Comparison of ENCODE assay signal across 8 cellular contexts in the genomic region with DNA sequence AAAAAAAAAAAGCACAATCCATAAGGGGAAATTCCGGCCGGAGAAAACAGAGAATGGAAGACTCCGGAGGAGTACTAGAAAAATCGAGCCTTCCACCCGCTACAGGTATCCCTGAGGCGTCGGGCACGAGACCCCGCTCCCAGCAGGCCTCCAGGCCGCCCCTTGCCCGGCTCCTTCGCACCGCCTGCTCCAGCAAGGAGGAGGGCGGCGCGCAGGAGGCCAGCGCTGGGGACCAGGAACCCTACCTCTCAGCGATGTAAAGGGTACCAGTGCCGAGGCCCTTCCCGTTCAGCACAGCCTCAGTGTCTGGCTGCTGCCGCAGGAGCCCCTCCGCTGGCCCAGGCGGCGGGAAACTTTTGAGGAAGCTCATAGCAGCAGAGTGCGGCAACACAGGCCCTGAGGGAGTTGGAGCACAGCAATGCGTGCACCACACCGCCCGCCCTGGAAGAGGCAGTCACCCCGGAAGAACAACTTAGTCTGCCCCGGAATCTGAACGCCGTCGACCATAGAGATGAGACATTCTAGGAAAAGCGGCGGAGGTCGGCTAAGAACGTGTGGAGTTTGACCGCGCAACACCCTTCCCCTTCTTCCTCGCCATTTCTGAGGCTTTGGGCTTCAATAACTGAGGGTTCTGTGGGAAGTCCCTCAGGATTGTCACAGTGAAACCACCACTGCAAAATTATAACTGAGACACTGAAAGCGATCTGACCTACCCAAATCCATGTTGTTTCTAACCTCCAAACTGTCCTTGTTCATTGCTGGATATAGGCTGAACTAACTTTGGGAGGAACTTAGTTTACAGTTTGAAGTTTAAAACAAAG. TPM values are rescaled to one million over a fixed set of nuclear protein-coding genes. Genes with fewer than 3 reads are reported as not detected.
DNase-seq lines count a peak whose midpoint lies in the region; ATAC-seq and TF ChIP-seq lines count a peak whose summit lies in the region.

A gene with protein sequence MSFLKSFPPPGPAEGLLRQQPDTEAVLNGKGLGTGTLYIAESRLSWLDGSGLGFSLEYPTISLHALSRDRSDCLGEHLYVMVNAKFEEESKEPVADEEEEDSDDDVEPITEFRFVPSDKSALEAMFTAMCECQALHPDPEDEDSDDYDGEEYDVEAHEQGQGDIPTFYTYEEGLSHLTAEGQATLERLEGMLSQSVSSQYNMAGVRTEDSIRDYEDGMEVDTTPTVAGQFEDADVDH (minus strand): TSS at position 450 of the 821 bp plus-strand sequence. CDS start 80 bp downstream, at position 370.

- H3K27ac ChIP-seq in osteoblast (ENCODE audit: low read depth, low read length) (peak within 1 kb of the TSS; percentile 80), thoracic aorta (peak within 1 kb of the TSS; percentile 72 to 81)

- no peaks in the 10 kb centered on the region for H3K9me3 Mint-ChIP-seq in HFFc6
- H3K9me3 Mint-ChIP-seq in activated naive CD4-positive, alpha-beta T cell treated with anti-CD3 and anti-CD28 coated beads, Interleukin-2, amount 50 U/mL, for 72 hours = peaks cover 0 to 10% of the 10 kb centered on the region in 2 donors
- peaks cover 10% of the 10 kb centered on the region for H3K9me3 Mint-ChIP-seq in glutamatergic neuron (ENCODE audit: unreplicated experiment)

- H3K27me3 Mint-ChIP-seq in HFFc6 (ENCODE audit: insufficient read depth) (no peaks in the 10 kb centered on the region), glutamatergic neuron (ENCODE audit: unreplicated experiment) (peaks cover 2% of the 10 kb centered on the region)

- peak within 1 kb of the TSS; percentile 96 for H2AFZ ChIP-seq in osteoblast (ENCODE audit: low read length)

- H3K9me3 ChIP-seq in osteoblast (ENCODE audit: low read depth, low read length) (no peaks in the 10 kb centered on the region), thoracic aorta (no peaks in the 10 kb centered on the region)

- H3K27ac Mint-ChIP-seq in HFFc6 = peak within 1 kb of the TSS; percentile 93
- peak within 1 kb of the TSS; percentile 75 to 90 for H3K27ac Mint-ChIP-seq in activated naive CD4-positive, alpha-beta T cell treated with anti-CD3 and anti-CD28 coated beads, Interleukin-2, amount 50 U/mL, for 72 hours
- H3K27ac Mint-ChIP-seq in glutamatergic neuron (ENCODE audit: unreplicated experiment) = peak within 1 kb of the TSS; percentile 91

- ATAC-seq in SK-N-SH treated with all-trans-retinoic acid at 6 μM for 48 hours (peak; percentile 100), thoracic aorta (ENCODE audit: insufficient number of reproducible peaks, low FRiP score, low read depth) (peak; percentile 97)
- peak; percentile 97 to 98 for ATAC-seq in activated naive CD4-positive, alpha-beta T cell treated with anti-CD3 and anti-CD28 coated beads, Interleukin-2, amount 50 U/mL, for 72 hours

- H3K4me3 Mint-ChIP-seq in HFFc6 (peak within 1 kb of the TSS; percentile 96), glutamatergic neuron (ENCODE audit: unreplicated experiment) (peak within 1 kb of the TSS; percentile 88)

- H3K4me2 ChIP-seq in osteoblast (ENCODE audit: insufficient read depth, low read length) = peak within 1 kb of the TSS; percentile 89

- H3K27me3 ChIP-seq in osteoblast (ENCODE audit: insufficient read depth, low read length) = no peaks in the 10 kb centered on the region
- H3K27me3 ChIP-seq in thoracic aorta (replicated peaks; ENCODE audit: insufficient read depth) = no peaks in the 10 kb centered on the region

- peaks cover 4% of the 10 kb centered on the region for H3K36me3 ChIP-seq in osteoblast (ENCODE audit: insufficient read depth, low read length)
- no peaks in the 10 kb centered on the region for H3K36me3 ChIP-seq in thoracic aorta

- peak; percentile 53 for DNase-seq in GM04503 (ENCODE audit: low read depth)
- peak; percentile 83 for DNase-seq in HFFc6
- peak; percentile 99 for DNase-seq in NB4 (ENCODE audit: low read depth)
- DNase-seq in activated naive CD4-positive, alpha-beta T cell treated with anti-CD3 and anti-CD28 coated beads, Interleukin-2, amount 50 U/mL, for 72 hours (ENCODE audit: low spot score in 2 of 2) = peak; percentile 79 to 89
- peak; percentile 86 for DNase-seq in glutamatergic neuron
- DNase-seq in osteoblast (ENCODE audit: insufficient read length, low spot score, missing footprints) = peak; percentile 93
- peak; percentile 68 for DNase-seq in thoracic aorta (ENCODE audit: low spot score)

- peaks cover 7% of the 10 kb centered on the region; the same call in 1 of the 2 replicates for H3K36me3 Mint-ChIP-seq in HFFc6 (ENCODE audit: low read depth)
- H3K36me3 Mint-ChIP-seq in activated naive CD4-positive, alpha-beta T cell treated with anti-CD3 and anti-CD28 coated beads, Interleukin-2, amount 50 U/mL, for 72 hours = peaks cover 17 to 37% of the 10 kb centered on the region in 2 donors
- H3K36me3 Mint-ChIP-seq in glutamatergic neuron (ENCODE audit: unreplicated experiment) = no peaks in the 10 kb centered on the region

- 0 out of 2 replicates have a peak, but pooled peaks have one; percentile 11 for TF ChIP-seq CTCF in HFFc6 (IDR thresholded peaks at IDR 0.05)
- no peak for TF ChIP-seq CTCF in NB4 (IDR thresholded peaks at IDR 0.05; ENCODE audit: low read depth, low read length)
- TF ChIP-seq CTCF in glutamatergic neuron (IDR thresholded peaks at IDR 0.05; ENCODE audit: partially characterized antibody, unreplicated experiment) = no peak
- TF ChIP-seq CTCF in osteoblast (IDR thresholded peaks at IDR 0.05; ENCODE audit: extremely low read depth, low read depth, low read length) = no peak
- TF ChIP-seq CTCF in thoracic aorta (IDR thresholded peaks at IDR 0.05) = peak; percentile 16

- H3K79me2 ChIP-seq in osteoblast (ENCODE audit: insufficient read depth, low read length) = peaks cover 46% of the 10 kb centered on the region

- H3K4me1 Mint-ChIP-seq in HFFc6 (ENCODE audit: low read depth) = peaks cover 42% of the 10 kb centered on the region
- H3K4me1 Mint-ChIP-seq in glutamatergic neuron (ENCODE audit: low read depth, unreplicated experiment) = peaks cover 9% of the 10 kb centered on the region

- H4K20me1 ChIP-seq in osteoblast (ENCODE audit: insufficient read depth, low read length) = no peaks in the 10 kb centered on the region

- H3K4me1 ChIP-seq in osteoblast (ENCODE audit: insufficient read depth, low read length) (peaks cover 17% of the 10 kb centered on the region), thoracic aorta (ENCODE audit: control insufficient read depth in 1 of 2, low read depth in 2 of 2) (peaks cover 16 to 24% of the 10 kb centered on the region in 2 donors)

- peak; percentile 96 for TF ChIP-seq POLR2A in NB4 (IDR thresholded peaks at IDR 0.05; ENCODE audit: extremely low read depth, insufficient read length)

- H3K4me3 ChIP-seq in NB4 (ENCODE audit: low read depth, low read length) = peak within 1 kb of the TSS; percentile 90
- H3K4me3 ChIP-seq in osteoblast (ENCODE audit: insufficient read depth, low read length) = peak within 1 kb of the TSS; percentile 85
- peak within 1 kb of the TSS; percentile 94 for H3K4me3 ChIP-seq in thoracic aorta

TF ChIP-seq in SK-N-SH treated with all-trans-retinoic acid at 6 μM for 48 hours, 23 proteins besides CTCF, POLR2A, EP300 and RAD21:
- TF ChIP-seq, protein P1, sequence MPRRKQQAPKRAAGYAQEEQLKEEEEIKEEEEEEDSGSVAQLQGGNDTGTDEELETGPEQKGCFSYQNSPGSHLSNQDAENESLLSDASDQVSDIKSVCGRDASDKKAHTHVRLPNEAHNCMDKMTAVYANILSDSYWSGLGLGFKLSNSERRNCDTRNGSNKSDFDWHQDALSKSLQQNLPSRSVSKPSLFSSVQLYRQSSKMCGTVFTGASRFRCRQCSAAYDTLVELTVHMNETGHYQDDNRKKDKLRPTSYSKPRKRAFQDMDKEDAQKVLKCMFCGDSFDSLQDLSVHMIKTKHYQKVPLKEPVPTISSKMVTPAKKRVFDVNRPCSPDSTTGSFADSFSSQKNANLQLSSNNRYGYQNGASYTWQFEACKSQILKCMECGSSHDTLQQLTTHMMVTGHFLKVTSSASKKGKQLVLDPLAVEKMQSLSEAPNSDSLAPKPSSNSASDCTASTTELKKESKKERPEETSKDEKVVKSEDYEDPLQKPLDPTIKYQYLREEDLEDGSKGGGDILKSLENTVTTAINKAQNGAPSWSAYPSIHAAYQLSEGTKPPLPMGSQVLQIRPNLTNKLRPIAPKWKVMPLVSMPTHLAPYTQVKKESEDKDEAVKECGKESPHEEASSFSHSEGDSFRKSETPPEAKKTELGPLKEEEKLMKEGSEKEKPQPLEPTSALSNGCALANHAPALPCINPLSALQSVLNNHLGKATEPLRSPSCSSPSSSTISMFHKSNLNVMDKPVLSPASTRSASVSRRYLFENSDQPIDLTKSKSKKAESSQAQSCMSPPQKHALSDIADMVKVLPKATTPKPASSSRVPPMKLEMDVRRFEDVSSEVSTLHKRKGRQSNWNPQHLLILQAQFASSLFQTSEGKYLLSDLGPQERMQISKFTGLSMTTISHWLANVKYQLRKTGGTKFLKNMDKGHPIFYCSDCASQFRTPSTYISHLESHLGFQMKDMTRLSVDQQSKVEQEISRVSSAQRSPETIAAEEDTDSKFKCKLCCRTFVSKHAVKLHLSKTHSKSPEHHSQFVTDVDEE (CRISPR knock-in tag; IDR thresholded peaks at IDR 0.05) = peak; percentile 35; the same call in 1 of the 2 replicates
- TF ChIP-seq PPARA (CRISPR knock-in tag; IDR thresholded peaks at IDR 0.05; ENCODE audit: borderline replicate concordance) = no peak

RNA-seq across cellular contexts. Expression of the gene that starts here (rescaled TPM):
- total RNA-seq in HFFc6 (2021; fragmentation: NEBNext Ultra II Directional; extraction: Animal tissue kit (Norgen Biotek cat#: 25700)) = 10 to 100 TPM; 91.5 to 98.6 (median 94.7) TPM
- 100 to 1,000 TPM; 134 to 201 TPM for total RNA-seq in activated naive CD4-positive, alpha-beta T cell treated with anti-CD3 and anti-CD28 coated beads, Interleukin-2, amount 50 U/mL, for 72 hours
- total RNA-seq in glutamatergic neuron (ENCODE audit: unreplicated experiment) (75.5 TPM), osteoblast (84.9 and 85.8 TPM in 2 replicates), thoracic aorta (10 to 100 TPM; 47.4 to 48.3 TPM)

Comparison
In these comparisons a context has a peak if more than half of its experiments do, and no peak if none do; other contexts are left out.
1. Peak in every context shown above with its lines: DNase-seq, ATAC-seq, H3K4me3 ChIP-seq and H3K27ac ChIP-seq.
2. CTCF ChIP-seq: peak in HFFc6 (single experiment) and thoracic aorta (single experiment); none in NB4 (single experiment), glutamatergic neuron (single experiment) and osteoblast (single experiment).